25 cellular contexts compared by ENCODE assay signal in genomic region chr21:28851645-28852044, GRCh38.
"Had no signal": no experiment of that assay in that cellular context is flagged by ENCODE, and none has a peak within 500 bp of the region (broad histone marks: within the 10 kb centered on the region; RNA-seq: fewer than 3 reads in every experiment).

No MANE protein-coding gene starts in this region.

- H3K4me3 ChIP-seq: colonic mucosa, coronary artery, dorsolateral prefrontal cortex, esophagus muscularis mucosa, esophagus squamous epithelium, gastroesophageal sphincter, heart left ventricle, heart right ventricle, hepatocyte had no signal

- ATAC-seq: effector memory CD8-positive, alpha-beta T cell; esophagus mucosa; foreskin keratinocyte; gastroesophageal sphincter; heart left ventricle; heart right ventricle had no signal

- H3K27me3 ChIP-seq: colonic mucosa, dorsolateral prefrontal cortex, esophagus muscularis mucosa, esophagus squamous epithelium, foreskin keratinocyte, gastroesophageal sphincter, heart left ventricle, heart right ventricle, hepatocyte had no signal

- H3K27ac ChIP-seq: colonic mucosa, coronary artery, dorsolateral prefrontal cortex, epithelial cell of prostate, esophagus muscularis mucosa, esophagus squamous epithelium, foreskin keratinocyte, gastroesophageal sphincter, heart left ventricle, heart right ventricle, hepatocyte had no signal

- FAIRE-seq: colon, endometrium, frontal cortex had no signal

- H3K4me1 ChIP-seq: colonic mucosa, esophagus squamous epithelium, foreskin keratinocyte had no signal

- H3K36me3 ChIP-seq: colonic mucosa, esophagus muscularis mucosa, esophagus squamous epithelium, gastroesophageal sphincter, heart left ventricle, heart right ventricle had no signal

- DNase-seq: colonic mucosa; dermis blood vessel endothelial cell; dorsolateral prefrontal cortex; effector CD8-positive, alpha-beta T cell; effector memory CD4-positive, alpha-beta T cell; effector memory CD8-positive, alpha-beta T cell; endodermal cell; erythroblast; esophagus squamous epithelium; foreskin fibroblast; foreskin keratinocyte; foreskin melanocyte; glutamatergic neuron; head of caudate nucleus; heart left ventricle; heart right ventricle had no signal

- H3K9me3 ChIP-seq: colonic mucosa, esophagus muscularis mucosa, esophagus squamous epithelium, heart left ventricle, heart right ventricle had no signal
